ENCODE assay signal across 40 cellular contexts in the genomic region with DNA sequence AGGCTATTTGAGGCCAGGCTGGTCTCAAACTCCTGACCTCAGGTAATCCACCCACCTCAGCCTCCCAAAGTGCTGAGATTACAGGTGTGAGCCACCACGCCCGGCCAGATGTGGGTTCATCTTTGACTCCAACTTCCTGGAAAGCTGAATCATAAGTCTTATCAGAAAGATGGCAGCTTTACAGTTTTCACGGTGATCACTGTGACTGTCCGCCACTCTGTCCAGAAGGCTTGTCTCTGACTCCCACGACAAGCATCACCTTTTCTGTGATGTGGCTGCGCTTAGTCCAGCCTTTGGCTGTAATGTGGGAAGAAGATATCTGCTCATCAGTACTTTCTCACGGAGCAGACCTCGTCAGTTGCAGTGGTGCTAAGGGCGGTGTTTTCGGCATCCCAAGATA.
"Had no signal": no experiment of that assay in that cellular context is flagged by ENCODE, and none has a peak within 500 bp of the region (broad histone marks: within the 10 kb centered on the region; RNA-seq: fewer than 3 reads in every experiment).

No MANE protein-coding gene starts in this region.

- FAIRE-seq: astrocyte, bronchial epithelial cell had no signal

- H3K9me3 Mint-ChIP-seq: activated naive CD8-positive, alpha-beta T cell treated with anti-CD3 and anti-CD28 coated beads for 36 hours had no signal

- H3K27ac ChIP-seq: adrenal gland, ascending aorta, body of pancreas, brain microvascular endothelial cell, breast epithelium, cardiac muscle cell had no signal

- ATAC-seq: activated naive CD4-positive, alpha-beta T cell treated with anti-CD3 and anti-CD28 coated beads, Interleukin-2, amount 50 U/mL, for 72 hours; activated naive CD8-positive, alpha-beta T cell treated with anti-CD3 and anti-CD28 coated beads, Interleukin-2, amount 50 U/mL, for 24 hours; activated T-cell treated with anti-CD3 and anti-CD28 coated beads, Interleukin-2, amount 50 U/mL, for 4 hours; activated T-cell treated with anti-CD3 and anti-CD28 coated beads, Interleukin-2, amount 50 U/mL, for 72 hours; activated T-helper 17 cell treated with anti-CD3 and anti-CD28 coated beads, Interleukin-2, amount 50 U/mL, for 72 hours; body of pancreas had no signal

- H3K4me1 ChIP-seq: adrenal gland, ascending aorta, body of pancreas, breast epithelium had no signal

- H3K27me3 ChIP-seq: adrenal gland, ascending aorta, body of pancreas, brain microvascular endothelial cell, breast epithelium, cardiac muscle cell had no signal

- H3K36me3 Mint-ChIP-seq: activated naive CD4-positive, alpha-beta T cell treated with anti-CD3 and anti-CD28 coated beads, Interleukin-2, amount 10 ng/mL, durations not matched to agents 7 days and 5 days; activated naive CD4-positive, alpha-beta T cell treated with anti-CD3 and anti-CD28 coated beads, Interleukin-2, amount 50 U/mL, for 24 hours; activated naive CD8-positive, alpha-beta T cell; activated naive CD8-positive, alpha-beta T cell treated with anti-CD3 and anti-CD28 coated beads for 36 hours; activated naive CD8-positive, alpha-beta T cell treated with anti-CD3 and anti-CD28 coated beads, Interleukin-2, amount 10 ng/mL, durations not matched to agents 7 days and 5 days had no signal

- H3K4me3 Mint-ChIP-seq: activated naive CD4-positive, alpha-beta T cell treated with anti-CD3 and anti-CD28 coated beads for 36 hours; activated naive CD4-positive, alpha-beta T cell treated with anti-CD3 and anti-CD28 coated beads, Interleukin-2, amount 10 ng/mL, durations not matched to agents 7 days and 5 days; activated naive CD4-positive, alpha-beta T cell treated with anti-CD3 and anti-CD28 coated beads, Interleukin-2, amount 50 U/mL, for 24 hours; activated naive CD8-positive, alpha-beta T cell; activated naive CD8-positive, alpha-beta T cell treated with anti-CD3 and anti-CD28 coated beads for 36 hours; activated naive CD8-positive, alpha-beta T cell treated with anti-CD3 and anti-CD28 coated beads, Interleukin-2, amount 10 ng/mL, durations not matched to agents 7 days and 5 days; activated naive CD8-positive, alpha-beta T cell treated with anti-CD3 and anti-CD28 coated beads, Interleukin-2, amount 50 U/mL, for 24 hours; activated T-cell treated with anti-CD3 and anti-CD28 coated beads, Interleukin-2, amount 50 U/mL, for 24 hours; activated T-cell treated with anti-CD3 and anti-CD28 coated beads, Interleukin-2, amount 50 U/mL, for 4 hours; activated T-cell treated with anti-CD3 and anti-CD28 coated beads, Interleukin-2, amount 50 U/mL, for 72 hours; activated T-helper 1 cell treated with anti-CD3 and anti-CD28 coated beads, Interleukin-12 subunit alpha, Interleukin-12 subunit beta, Interleukin-2, Interleukin-4 antibody, amounts not matched to agents 30 ng/mL and 10 ng/mL and 1 ng/mL, durations not matched to agents 14 hours and 24 hours and 36 hours; activated T-helper 17 cell treated with anti-CD3 and anti-CD28 coated beads, Interleukin-2, amount 50 U/mL, for 72 hours; brain; central memory CD8-positive, alpha-beta T cell had no signal

- H3K4me3 ChIP-seq: adrenal gland, ascending aorta, body of pancreas, breast epithelium, cardiac muscle cell had no signal

- H3K27me3 Mint-ChIP-seq: activated naive CD4-positive, alpha-beta T cell treated with anti-CD3 and anti-CD28 coated beads, Interleukin-2, amount 10 ng/mL, durations not matched to agents 7 days and 5 days; activated naive CD4-positive, alpha-beta T cell treated with anti-CD3 and anti-CD28 coated beads, Interleukin-2, amount 50 U/mL, for 24 hours; activated naive CD8-positive, alpha-beta T cell; activated naive CD8-positive, alpha-beta T cell treated with anti-CD3 and anti-CD28 coated beads for 36 hours; activated naive CD8-positive, alpha-beta T cell treated with anti-CD3 and anti-CD28 coated beads, Interleukin-2, amount 10 ng/mL, durations not matched to agents 7 days and 5 days; activated naive CD8-positive, alpha-beta T cell treated with anti-CD3 and anti-CD28 coated beads, Interleukin-2, amount 50 U/mL, for 24 hours; activated T-cell treated with anti-CD3 and anti-CD28 coated beads, Interleukin-2, amount 50 U/mL, for 24 hours; activated T-helper 17 cell treated with anti-CD3 and anti-CD28 coated beads, Interleukin-2, amount 50 U/mL, for 72 hours; brain; central memory CD8-positive, alpha-beta T cell had no signal

- H3K4me1 Mint-ChIP-seq: activated naive CD4-positive, alpha-beta T cell treated with anti-CD3 and anti-CD28 coated beads, Interleukin-2, amount 10 ng/mL, durations not matched to agents 7 days and 5 days; activated naive CD4-positive, alpha-beta T cell treated with anti-CD3 and anti-CD28 coated beads, Interleukin-2, amount 50 U/mL, for 24 hours; activated naive CD8-positive, alpha-beta T cell treated with anti-CD3 and anti-CD28 coated beads for 36 hours; activated naive CD8-positive, alpha-beta T cell treated with anti-CD3 and anti-CD28 coated beads, Interleukin-2, amount 10 ng/mL, durations not matched to agents 7 days and 5 days; activated naive CD8-positive, alpha-beta T cell treated with anti-CD3 and anti-CD28 coated beads, Interleukin-2, amount 50 U/mL, for 24 hours; activated T-helper 17 cell treated with anti-CD3 and anti-CD28 coated beads, Interleukin-2, amount 50 U/mL, for 72 hours; central memory CD8-positive, alpha-beta T cell had no signal

- H3K36me3 ChIP-seq: adrenal gland, ascending aorta, brain microvascular endothelial cell, breast epithelium, cardiac muscle cell had no signal

- H3K27ac Mint-ChIP-seq: activated naive CD4-positive, alpha-beta T cell treated with anti-CD3 and anti-CD28 coated beads for 36 hours; activated naive CD4-positive, alpha-beta T cell treated with anti-CD3 and anti-CD28 coated beads, Interleukin-2, amount 10 ng/mL, durations not matched to agents 7 days and 5 days; activated naive CD4-positive, alpha-beta T cell treated with anti-CD3 and anti-CD28 coated beads, Interleukin-2, amount 50 U/mL, for 24 hours; activated naive CD4-positive, alpha-beta T cell treated with anti-CD3 and anti-CD28 coated beads, Interleukin-2, amount 50 U/mL, for 72 hours; activated naive CD8-positive, alpha-beta T cell; activated naive CD8-positive, alpha-beta T cell treated with anti-CD3 and anti-CD28 coated beads for 36 hours; activated naive CD8-positive, alpha-beta T cell treated with anti-CD3 and anti-CD28 coated beads, Interleukin-2, amount 10 ng/mL, durations not matched to agents 7 days and 5 days; activated naive CD8-positive, alpha-beta T cell treated with anti-CD3 and anti-CD28 coated beads, Interleukin-2, amount 50 U/mL, for 24 hours; activated T-cell treated with anti-CD3 and anti-CD28 coated beads, Interleukin-2, amount 50 U/mL, for 24 hours; activated T-cell treated with anti-CD3 and anti-CD28 coated beads, Interleukin-2, amount 50 U/mL, for 72 hours; activated T-helper 1 cell treated with anti-CD3 and anti-CD28 coated beads, Interleukin-12 subunit alpha, Interleukin-12 subunit beta, Interleukin-2, Interleukin-4 antibody, amounts not matched to agents 30 ng/mL and 10 ng/mL and 1 ng/mL, durations not matched to agents 14 hours and 24 hours and 36 hours; activated T-helper 17 cell treated with anti-CD3 and anti-CD28 coated beads, Interleukin-2, amount 50 U/mL, for 72 hours; activated T-helper 2 cell treated with anti-CD3 and anti-CD28 coated beads, Interferon-gamma antibody, Interleukin-2, Interleukin-4, amounts not matched to agents 10 μg/mL and 5 μg/mL and 100 μg/mL, durations not matched to agents 14 hours and 24 hours and 36 hours had no signal

- DNase-seq: activated effector memory CD4-positive, alpha-beta T cell treated with anti-CD3 and anti-CD28 coated beads, Interleukin-2, amount 50 U/mL, for 16 hours; activated effector memory CD4-positive, alpha-beta T cell treated with Interleukin-2 at 50 U/mL for 16 hours; activated gamma-delta T cell; activated gamma-delta T cell treated with Interleukin-2 at 50 U/mL for 16 hours; activated naive CD4-positive, alpha-beta T cell; activated naive CD4-positive, alpha-beta T cell treated with anti-CD3 and anti-CD28 coated beads for 36 hours; activated naive CD4-positive, alpha-beta T cell treated with anti-CD3 and anti-CD28 coated beads, Interleukin-2, amount 10 ng/mL, durations not matched to agents 7 days and 5 days; activated naive CD4-positive, alpha-beta T cell treated with anti-CD3 and anti-CD28 coated beads, Interleukin-2, amount 50 U/mL, for 16 hours; activated naive CD4-positive, alpha-beta T cell treated with Interleukin-2 at 50 U/mL for 16 hours; activated naive CD8-positive, alpha-beta T cell treated with anti-CD3 and anti-CD28 coated beads for 36 hours; activated naive CD8-positive, alpha-beta T cell treated with anti-CD3 and anti-CD28 coated beads, Interleukin-2, amount 10 ng/mL, durations not matched to agents 7 days and 5 days; activated naive CD8-positive, alpha-beta T cell treated with anti-CD3 and anti-CD28 coated beads, Interleukin-2, amount 50 U/mL, for 24 hours; activated T-cell treated with anti-CD3 and anti-CD28 coated beads, Interleukin-2, amount 50 U/mL, for 1 hour; activated T-cell treated with anti-CD3 and anti-CD28 coated beads, Interleukin-2, amount 50 U/mL, for 24 hours; activated T-cell treated with anti-CD3 and anti-CD28 coated beads, Interleukin-2, amount 50 U/mL, for 4 hours; activated T-cell treated with anti-CD3 and anti-CD28 coated beads, Interleukin-2, amount 50 U/mL, for 48 hours; activated T-cell treated with anti-CD3 and anti-CD28 coated beads, Interleukin-2, amount 50 U/mL, for 72 hours; adrenal gland; amniotic stem cell; amygdala; anterior cingulate cortex; aorta; body of pancreas; brain microvascular endothelial cell; caudate nucleus; central memory CD4-positive, alpha-beta T cell; cerebellar nuclear complex had no signal

- H3K9me3 ChIP-seq: adrenal gland, ascending aorta, body of pancreas, breast epithelium had no signal
